26 cellular contexts compared by ENCODE assay signal in genomic region chr1:205045146-205045545, GRCh38. TPM values are rescaled to one million over a fixed set of nuclear protein-coding genes. Genes with fewer than 3 reads are reported as not detected.
"Had no signal": no experiment of that assay in that cellular context is flagged by ENCODE, and none has a peak within 500 bp of the region (broad histone marks: within the 10 kb centered on the region; RNA-seq: fewer than 3 reads in every experiment).

No MANE protein-coding gene starts in this region.

- H3K9me3 ChIP-seq: heart right ventricle, upper lobe of right lung had no signal

- DNase-seq: activated CD4-positive, alpha-beta T cell treated with anti-CD3 and anti-CD28 coated beads, Interleukin-2, amount 10 ng/mL, durations not matched to agents 7 days and 5 days; activated CD4-positive, CD25-positive, alpha-beta regulatory T cell treated with anti-CD3 and anti-CD28 coated beads, Interleukin-2, amount 50 U/mL, for 72 hours; activated CD8-positive, alpha-beta memory T cell treated with anti-CD3 and anti-CD28 coated beads, Interleukin-2, amount 10 ng/mL, durations not matched to agents 7 days and 5 days; activated CD8-positive, alpha-beta T cell treated with anti-CD3 and anti-CD28 coated beads for 36 hours; activated effector memory CD4-positive, alpha-beta T cell treated with anti-CD3 and anti-CD28 coated beads, Interleukin-2, amount 50 U/mL, for 16 hours; activated naive CD4-positive, alpha-beta T cell treated with anti-CD3 and anti-CD28 coated beads, Interleukin-2, amount 10 ng/mL, durations not matched to agents 7 days and 5 days; activated T-cell treated with anti-CD3 and anti-CD28 coated beads for 4 hours; amygdala; heart right ventricle; naive B cell; retina; stimulated activated CD4-positive, alpha-beta T cell treated with anti-CD3 and anti-CD28 coated beads, Interleukin-2, amount 100 ng/mL, for 48 hours; stimulated activated CD8-positive, alpha-beta memory T cell treated with anti-CD3 and anti-CD28 coated beads, Interleukin-4, amount 100 ng/mL, for 48 hours; stimulated activated naive B cell treated with anti-CD40 and anti-IgM and Interleukin-4, amounts not matched to agents 10 μg/mL and 1 μg/mL and 100 μg/mL, for 72 hours; T-helper 1 cell; upper lobe of right lung; WERI-Rb-1 had no signal

- H3K27ac ChIP-seq: coronary artery, epithelial cell of prostate, heart right ventricle, upper lobe of right lung, WERI-Rb-1 had no signal

- ATAC-seq: activated CD8-positive, alpha-beta memory T cell treated with anti-CD3 and anti-CD28 coated beads, Interleukin-2, amount 10 ng/mL, durations not matched to agents 7 days and 5 days; activated CD8-positive, alpha-beta T cell treated with anti-CD3 and anti-CD28 coated beads for 36 hours; heart right ventricle; stimulated activated naive B cell treated with anti-CD40 and anti-IgM and Interleukin-4, amounts not matched to agents 10 μg/mL and 1 μg/mL and 100 μg/mL, for 72 hours; upper lobe of right lung had no signal

- FAIRE-seq: keratinocyte, TTC549 had no signal

- H3K4me3 ChIP-seq: coronary artery, heart right ventricle, lung, upper lobe of right lung had no signal

- H3K36me3 ChIP-seq: heart right ventricle, upper lobe of right lung, WERI-Rb-1 had no signal

RNA-seq across cellular contexts. Expression of gene CNTN2, which starts 2.1 kb away (rescaled TPM):
- total RNA-seq: activated CD4-positive, alpha-beta T cell treated with anti-CD3 and anti-CD28 coated beads, Interleukin-2, amount 10 ng/mL, durations not matched to agents 7 days and 5 days; activated CD8-positive, alpha-beta memory T cell treated with anti-CD3 and anti-CD28 coated beads, Interleukin-2, amount 10 ng/mL, durations not matched to agents 7 days and 5 days; activated CD8-positive, alpha-beta T cell treated with anti-CD3 and anti-CD28 coated beads for 36 hours; fibroblast of villous mesenchyme; mesenteric fat pad; osteocyte; progenitor cell of endocrine pancreas; upper lobe of right lung had no signal
- polyA plus RNA-seq: keratinocyte had no signal
